Comparison of ENCODE assay signal across 12 cellular contexts in the genomic region with DNA sequence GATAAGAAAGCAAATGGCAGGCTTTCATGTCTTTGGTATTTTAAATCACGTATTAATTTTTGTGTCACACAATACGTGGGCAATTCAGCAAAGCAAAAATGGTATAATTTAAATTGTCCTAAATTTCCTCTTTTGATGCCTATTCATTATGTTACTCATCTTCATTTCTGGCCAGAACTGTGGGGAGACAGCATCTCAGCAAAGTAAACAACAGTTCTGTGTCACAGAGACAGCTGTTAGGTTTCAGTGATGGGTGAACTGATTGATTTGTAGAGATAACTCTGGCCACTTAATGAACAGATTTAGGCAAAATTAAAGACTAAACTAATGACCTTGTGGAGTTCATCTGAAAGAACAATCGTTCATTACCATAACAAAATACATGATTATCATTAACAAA.
A peak's percentile ranks its signal among the peaks of the same experiment; 100 is the strongest.
DNase-seq lines count a peak whose midpoint lies in the region; ATAC-seq lines count a peak whose summit lies in the region.
"Had no signal": no experiment of that assay in that cellular context is flagged by ENCODE, and none has a peak within 500 bp of the region (broad histone marks: within the 10 kb centered on the region; RNA-seq: fewer than 3 reads in every experiment).

No MANE protein-coding gene starts in this region.

- H3K36me3 Mint-ChIP-seq in stimulated activated memory B cell treated with anti-CD40 and anti-IgM and Interleukin-4, amounts not matched to agents 10 μg/mL and 1 μg/mL and 100 μg/mL, for 72 hours: no peaks in the 10 kb centered on the region
- H3K36me3 Mint-ChIP-seq: CD8-positive, alpha-beta memory T cell had no signal

- DNase-seq in NCI-H146 (lab: John Stamatoyannopoulos, UW): peak; percentile 19
- no peak for DNase-seq in NCI-H146 treated with DMSO at 0.1 percent for 48 hours (lab: John Stamatoyannopoulos, UW; ENCODE audit: unreplicated experiment)
- peak; percentile 52 for DNase-seq in NCI-H82 treated with DMSO at 0.1 percent for 48 hours (lab: John Stamatoyannopoulos, UW; ENCODE audit: unreplicated experiment)
- peak; percentile 6 for DNase-seq in retina
- no peak for DNase-seq in central memory CD4-positive, alpha-beta T cell
- DNase-seq: Caco-2; CD8-positive, alpha-beta memory T cell; DMS53; GF-D8 had no signal

- no peak for ATAC-seq in stimulated activated memory B cell treated with anti-CD40 and anti-IgM and Interleukin-4, amounts not matched to agents 10 μg/mL and 1 μg/mL and 100 μg/mL, for 72 hours
- ATAC-seq in GM19328 (IDR thresholded peaks at IDR 0.05; ENCODE audit: unreplicated experiment): no peak
- ATAC-seq: HCT116 had no signal

- peaks cover 11% of the 10 kb centered on the region for H3K27me3 Mint-ChIP-seq in stimulated activated memory B cell treated with anti-CD40 and anti-IgM and Interleukin-4, amounts not matched to agents 10 μg/mL and 1 μg/mL and 100 μg/mL, for 72 hours

- H3K4me1 Mint-ChIP-seq in stimulated activated memory B cell treated with anti-CD40 and anti-IgM and Interleukin-4, amounts not matched to agents 10 μg/mL and 1 μg/mL and 100 μg/mL, for 72 hours: no peaks in the 10 kb centered on the region
- H3K4me1 Mint-ChIP-seq: CD8-positive, alpha-beta memory T cell had no signal

- H3K9me3 Mint-ChIP-seq in stimulated activated memory B cell treated with anti-CD40 and anti-IgM and Interleukin-4, amounts not matched to agents 10 μg/mL and 1 μg/mL and 100 μg/mL, for 72 hours: no peaks in the 10 kb centered on the region

- no peak overlapping the region for H3K4me3 Mint-ChIP-seq in stimulated activated memory B cell treated with anti-CD40 and anti-IgM and Interleukin-4, amounts not matched to agents 10 μg/mL and 1 μg/mL and 100 μg/mL, for 72 hours
- H3K4me3 Mint-ChIP-seq: CD8-positive, alpha-beta memory T cell had no signal

- no peak overlapping the region for H3K27ac Mint-ChIP-seq in stimulated activated memory B cell treated with anti-CD40 and anti-IgM and Interleukin-4, amounts not matched to agents 10 μg/mL and 1 μg/mL and 100 μg/mL, for 72 hours
- H3K27ac Mint-ChIP-seq: CD8-positive, alpha-beta memory T cell had no signal

Comparison
In these comparisons a context has a peak if more than half of its experiments do, and no peak if none do; other contexts are left out.
1. DNase-seq: peak in NCI-H146 (single experiment), NCI-H82 treated with DMSO at 0.1 percent for 48 hours (single experiment) and retina (single experiment); none in NCI-H146 treated with DMSO at 0.1 percent for 48 hours (single experiment) and central memory CD4-positive, alpha-beta T cell (single experiment).